Comparison of ENCODE assay signal across 6 cellular contexts in genomic region chr16:11953576-11953975, GRCh38. TPM values are rescaled to one million over a fixed set of nuclear protein-coding genes. Genes with fewer than 3 reads are reported as not detected.
"Had no signal": no experiment of that assay in that cellular context is flagged by ENCODE, and none has a peak within 500 bp of the region (broad histone marks: within the 10 kb centered on the region; RNA-seq: fewer than 3 reads in every experiment).

No MANE protein-coding gene starts in this region.

RNA-seq across cellular contexts. Expression of gene TNFRSF17, which starts 11.4 kb away (rescaled TPM):
- total RNA-seq: LHCN-M2, NCI-H460, PC-9, Right ventricle myocardium inferior, SJCRH30, SK-MEL-5 had no signal
